Comparison of ENCODE assay signal across 1 cellular context in the genomic region with DNA sequence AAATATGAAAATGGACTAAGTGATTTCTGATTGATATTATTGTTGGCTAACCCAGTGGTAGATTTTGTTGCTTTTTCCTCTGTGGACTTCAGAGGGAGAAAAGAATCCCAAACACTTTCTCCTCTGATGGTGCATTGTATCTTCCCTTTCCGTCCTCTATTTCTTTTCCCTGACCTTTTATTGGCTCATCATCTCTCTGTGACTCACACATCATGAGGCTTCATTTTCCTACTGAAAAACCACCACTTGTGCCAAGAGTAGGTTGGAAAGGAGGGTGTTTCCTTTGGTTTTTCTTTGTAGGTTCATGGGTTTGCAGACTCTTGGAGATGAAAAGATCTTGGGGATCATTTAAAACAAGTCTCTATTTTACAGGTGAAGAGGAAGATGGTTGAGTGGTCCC.
TF ChIP-seq lines count a peak whose summit lies in the region.

No MANE protein-coding gene starts in this region.

TF ChIP-seq in IMR-90, 13 proteins besides CTCF, POLR2A, EP300 and RAD21:
- TF ChIP-seq MXI1 (IDR thresholded peaks at IDR 0.05; ENCODE audit: borderline replicate concordance, low read depth, low read length), result no peak
- TF ChIP-seq, protein P1, sequence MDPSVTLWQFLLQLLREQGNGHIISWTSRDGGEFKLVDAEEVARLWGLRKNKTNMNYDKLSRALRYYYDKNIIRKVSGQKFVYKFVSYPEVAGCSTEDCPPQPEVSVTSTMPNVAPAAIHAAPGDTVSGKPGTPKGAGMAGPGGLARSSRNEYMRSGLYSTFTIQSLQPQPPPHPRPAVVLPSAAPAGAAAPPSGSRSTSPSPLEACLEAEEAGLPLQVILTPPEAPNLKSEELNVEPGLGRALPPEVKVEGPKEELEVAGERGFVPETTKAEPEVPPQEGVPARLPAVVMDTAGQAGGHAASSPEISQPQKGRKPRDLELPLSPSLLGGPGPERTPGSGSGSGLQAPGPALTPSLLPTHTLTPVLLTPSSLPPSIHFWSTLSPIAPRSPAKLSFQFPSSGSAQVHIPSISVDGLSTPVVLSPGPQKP (IDR thresholded peaks at IDR 0.05; ENCODE audit: borderline replicate concordance, low read depth, low read length), result no peak
- TF ChIP-seq CHD1 (IDR thresholded peaks at IDR 0.05; ENCODE audit: low read depth, low read length), result no peak
- TF ChIP-seq MAFK (IDR thresholded peaks at IDR 0.05; ENCODE audit: low read depth, low read length), result no peak
- TF ChIP-seq USF2 (IDR thresholded peaks at IDR 0.05; ENCODE audit: low read depth, low read length), result no peak
- no peak for TF ChIP-seq RFX5 (IDR thresholded peaks at IDR 0.05; ENCODE audit: low read depth, low read length)
- no peak for TF ChIP-seq SMC3 (IDR thresholded peaks at IDR 0.05; ENCODE audit: low read depth, low read length)
- TF ChIP-seq CEBPB (IDR thresholded peaks at IDR 0.05; ENCODE audit: low read depth, low read length), result no peak; the same call in 1 of the 2 replicates
- TF ChIP-seq MAZ (IDR thresholded peaks at IDR 0.05; ENCODE audit: borderline replicate concordance, low read depth, low read length), result no peak
- TF ChIP-seq NFE2L2 (IDR thresholded peaks at IDR 0.05; ENCODE audit: low read depth, low read length), result no peak
- no peak for TF ChIP-seq BHLHE40 (IDR thresholded peaks at IDR 0.05; ENCODE audit: low read depth, low read length)
- TF ChIP-seq RCOR1 (IDR thresholded peaks at IDR 0.05; ENCODE audit: insufficient replicate concordance, low read length), result no peak
- TF ChIP-seq FOS (IDR thresholded peaks at IDR 0.05; ENCODE audit: low read depth, low read length), result no peak
